Comparison of ENCODE assay signal across 10 cellular contexts in genomic region chr11:10387209-10388083, GRCh38.
DNase-seq lines count a peak whose midpoint lies in the region; ATAC-seq and TF ChIP-seq lines count a peak whose summit lies in the region.
"Had no signal": no experiment of that assay in that cellular context is flagged by ENCODE, and none has a peak within 500 bp of the region (broad histone marks: within the 10 kb centered on the region; RNA-seq: fewer than 3 reads in every experiment).

No MANE protein-coding gene starts in this region.

- H3K36me3 ChIP-seq in thoracic aorta = no peaks in the 10 kb centered on the region

- DNase-seq in HT-29 (ENCODE audit: low spot score) = peak; percentile 62
- peak; percentile 55 to 72 for DNase-seq in dermis microvascular lymphatic vessel endothelial cell (ENCODE audit: low read depth in 2 of 2)
- peak; percentile 77 for DNase-seq in mesenteric fat pad (ENCODE audit: low spot score)
- peak; percentile 25 for DNase-seq in thoracic aorta (ENCODE audit: low spot score)
- DNase-seq in T-helper 1 cell = no peak
- DNase-seq in posterior cingulate gyrus = no peak
- no peak for DNase-seq in cerebellar cortex (ENCODE audit: low spot score)
- DNase-seq: kidney glomerular epithelial cell; stimulated activated CD4-positive, alpha-beta T cell treated with anti-CD3 and anti-CD28 coated beads, Interleukin-2, amount 100 ng/mL, for 24 hours had no signal

- intact Hi-C loops in posterior cingulate gyrus (cut with DNase I) = no loop called here

- ATAC-seq in thoracic aorta (ENCODE audit: insufficient number of reproducible peaks, low FRiP score, low read depth) (peak; percentile 20), GM21381 (IDR thresholded peaks at IDR 0.05; ENCODE audit: unreplicated experiment) (no peak)

- H3K4me1 ChIP-seq in thoracic aorta (ENCODE audit: control insufficient read depth in 1 of 2, low read depth in 2 of 2) = peaks cover 16 to 48% of the 10 kb centered on the region in 2 donors

- H3K27ac ChIP-seq in thoracic aorta = peak overlapping the region; percentile 22 to 68

- no peaks in the 10 kb centered on the region for H3K27me3 ChIP-seq in thoracic aorta (replicated peaks; ENCODE audit: insufficient read depth)

- no peaks in the 10 kb centered on the region for H3K9me3 ChIP-seq in thoracic aorta

- no peak for TF ChIP-seq CTCF in thoracic aorta (IDR thresholded peaks at IDR 0.05)

- no peak overlapping the region for H3K4me3 ChIP-seq in thoracic aorta

Comparison
In these comparisons a context has a peak if more than half of its experiments do, and no peak if none do; other contexts are left out.
1. DNase-seq: peak in HT-29 (single experiment), dermis microvascular lymphatic vessel endothelial cell (2 of 2), mesenteric fat pad (single experiment) and thoracic aorta (single experiment); none in T-helper 1 cell (0 of 5), posterior cingulate gyrus (0 of 10) and cerebellar cortex (single experiment).